Comparison of ENCODE assay signal across 2 cellular contexts in the genomic region with DNA sequence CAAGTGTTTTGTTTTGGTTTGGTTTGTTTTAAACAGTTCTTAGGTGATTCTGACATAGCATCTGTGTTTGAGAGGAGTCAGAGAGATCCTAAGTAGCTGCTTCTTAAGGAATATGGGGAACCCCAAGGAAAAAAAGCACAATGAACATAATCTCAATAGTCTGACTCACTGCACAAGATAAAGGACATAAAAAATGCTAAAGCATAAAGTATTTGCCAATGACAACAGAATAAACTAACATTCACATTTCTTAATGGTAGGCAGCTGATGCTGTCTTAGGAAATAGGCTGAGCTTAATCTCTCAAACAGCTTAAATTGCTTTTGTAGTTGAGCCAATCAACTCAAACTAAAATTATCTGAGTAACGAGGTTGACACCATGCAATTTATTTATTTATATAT.
TF ChIP-seq lines count a peak whose summit lies in the region.

No MANE protein-coding gene starts in this region.

TF ChIP-seq in SK-N-SH, 30 proteins besides CTCF, POLR2A, EP300 and RAD21 (continued from another document):
- TF ChIP-seq, protein P1, sequence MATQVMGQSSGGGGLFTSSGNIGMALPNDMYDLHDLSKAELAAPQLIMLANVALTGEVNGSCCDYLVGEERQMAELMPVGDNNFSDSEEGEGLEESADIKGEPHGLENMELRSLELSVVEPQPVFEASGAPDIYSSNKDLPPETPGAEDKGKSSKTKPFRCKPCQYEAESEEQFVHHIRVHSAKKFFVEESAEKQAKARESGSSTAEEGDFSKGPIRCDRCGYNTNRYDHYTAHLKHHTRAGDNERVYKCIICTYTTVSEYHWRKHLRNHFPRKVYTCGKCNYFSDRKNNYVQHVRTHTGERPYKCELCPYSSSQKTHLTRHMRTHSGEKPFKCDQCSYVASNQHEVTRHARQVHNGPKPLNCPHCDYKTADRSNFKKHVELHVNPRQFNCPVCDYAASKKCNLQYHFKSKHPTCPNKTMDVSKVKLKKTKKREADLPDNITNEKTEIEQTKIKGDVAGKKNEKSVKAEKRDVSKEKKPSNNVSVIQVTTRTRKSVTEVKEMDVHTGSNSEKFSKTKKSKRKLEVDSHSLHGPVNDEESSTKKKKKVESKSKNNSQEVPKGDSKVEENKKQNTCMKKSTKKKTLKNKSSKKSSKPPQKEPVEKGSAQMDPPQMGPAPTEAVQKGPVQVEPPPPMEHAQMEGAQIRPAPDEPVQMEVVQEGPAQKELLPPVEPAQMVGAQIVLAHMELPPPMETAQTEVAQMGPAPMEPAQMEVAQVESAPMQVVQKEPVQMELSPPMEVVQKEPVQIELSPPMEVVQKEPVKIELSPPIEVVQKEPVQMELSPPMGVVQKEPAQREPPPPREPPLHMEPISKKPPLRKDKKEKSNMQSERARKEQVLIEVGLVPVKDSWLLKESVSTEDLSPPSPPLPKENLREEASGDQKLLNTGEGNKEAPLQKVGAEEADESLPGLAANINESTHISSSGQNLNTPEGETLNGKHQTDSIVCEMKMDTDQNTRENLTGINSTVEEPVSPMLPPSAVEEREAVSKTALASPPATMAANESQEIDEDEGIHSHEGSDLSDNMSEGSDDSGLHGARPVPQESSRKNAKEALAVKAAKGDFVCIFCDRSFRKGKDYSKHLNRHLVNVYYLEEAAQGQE (IDR thresholded peaks at IDR 0.05; ENCODE audit: low read depth, low read length), result no peak
- TF ChIP-seq IRF3 (IDR thresholded peaks at IDR 0.05; ENCODE audit: low read depth, low read length) (no peak), TCF12 (IDR thresholded peaks at IDR 0.05) (no peak), TAF1 (IDR thresholded peaks at IDR 0.05; ENCODE audit: borderline replicate concordance, low read depth, low read length) (no peak), MEF2A (IDR thresholded peaks at IDR 0.05; ENCODE audit: borderline replicate concordance, low read depth) (no peak), ELF1 (IDR thresholded peaks at IDR 0.05) (no peak), SIN3A (IDR thresholded peaks at IDR 0.05; ENCODE audit: borderline replicate concordance, low read depth, low read length) (no peak), TEAD4 (IDR thresholded peaks at IDR 0.05; ENCODE audit: borderline replicate concordance, insufficient read depth) (no peak), RCOR1 (IDR thresholded peaks at IDR 0.05; ENCODE audit: low read length) (no peak), YY1 (IDR thresholded peaks at IDR 0.05; ENCODE audit: low read depth) (no peak), CHD2 (IDR thresholded peaks at IDR 0.05; ENCODE audit: low read length, partially characterized antibody) (no peak)
- TF ChIP-seq, protein P2, sequence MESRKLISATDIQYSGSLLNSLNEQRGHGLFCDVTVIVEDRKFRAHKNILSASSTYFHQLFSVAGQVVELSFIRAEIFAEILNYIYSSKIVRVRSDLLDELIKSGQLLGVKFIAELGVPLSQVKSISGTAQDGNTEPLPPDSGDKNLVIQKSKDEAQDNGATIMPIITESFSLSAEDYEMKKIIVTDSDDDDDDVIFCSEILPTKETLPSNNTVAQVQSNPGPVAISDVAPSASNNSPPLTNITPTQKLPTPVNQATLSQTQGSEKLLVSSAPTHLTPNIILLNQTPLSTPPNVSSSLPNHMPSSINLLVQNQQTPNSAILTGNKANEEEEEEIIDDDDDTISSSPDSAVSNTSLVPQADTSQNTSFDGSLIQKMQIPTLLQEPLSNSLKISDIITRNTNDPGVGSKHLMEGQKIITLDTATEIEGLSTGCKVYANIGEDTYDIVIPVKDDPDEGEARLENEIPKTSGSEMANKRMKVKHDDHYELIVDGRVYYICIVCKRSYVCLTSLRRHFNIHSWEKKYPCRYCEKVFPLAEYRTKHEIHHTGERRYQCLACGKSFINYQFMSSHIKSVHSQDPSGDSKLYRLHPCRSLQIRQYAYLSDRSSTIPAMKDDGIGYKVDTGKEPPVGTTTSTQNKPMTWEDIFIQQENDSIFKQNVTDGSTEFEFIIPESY (IDR thresholded peaks at IDR 0.05; ENCODE audit: borderline replicate concordance, low read depth), result no peak
TF ChIP-seq in SK-N-SH: peak in this region for 0.

TF ChIP-seq in SK-N-SH treated with all-trans-retinoic acid at 6 μM for 48 hours, 23 proteins besides CTCF, POLR2A, EP300 and RAD21:
- no peak for TF ChIP-seq TSHZ2 (CRISPR knock-in tag; IDR thresholded peaks at IDR 0.05)
